Comparison of ENCODE assay signal across 18 cellular contexts in the genomic region with DNA sequence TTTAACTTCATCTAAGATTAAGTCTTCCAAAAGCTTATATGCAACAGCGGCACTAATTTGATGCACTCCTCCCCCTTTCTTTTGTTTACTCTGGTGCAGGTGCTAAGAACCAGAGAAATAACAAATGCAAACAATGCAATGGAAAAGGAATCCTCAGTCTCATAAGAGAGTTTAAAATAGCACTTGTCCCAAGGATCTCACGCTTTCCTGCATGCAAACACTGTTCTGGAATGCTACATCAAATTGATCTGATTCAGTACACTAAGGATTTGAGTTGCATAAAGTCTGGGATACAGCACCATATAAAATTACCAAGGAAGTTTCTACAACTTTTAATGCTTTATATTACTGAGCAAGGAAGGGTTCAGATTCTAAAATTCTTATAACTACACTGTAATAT. TPM values are rescaled to one million over a fixed set of nuclear protein-coding genes. Genes with fewer than 3 reads are reported as not detected.
"Had no signal": no experiment of that assay in that cellular context is flagged by ENCODE, and none has a peak within 500 bp of the region (broad histone marks: within the 10 kb centered on the region; RNA-seq: fewer than 3 reads in every experiment).

No MANE protein-coding gene starts in this region.

- H3K36me3 ChIP-seq: uterus had no signal

- FAIRE-seq: bronchial epithelial cell, small intestine had no signal

- H3K27ac ChIP-seq: thoracic aorta, uterus had no signal

- H3K4me1 ChIP-seq: uterus had no signal

- ATAC-seq: activated CD8-positive, alpha-beta memory T cell treated with anti-CD3 and anti-CD28 coated beads, Interleukin-2, amount 10 ng/mL, durations not matched to agents 7 days and 5 days; activated CD8-positive, alpha-beta T cell treated with anti-CD3 and anti-CD28 coated beads, Interleukin-2, amount 10 ng/mL, durations not matched to agents 7 days and 5 days; heart right ventricle; left ventricle myocardium superior; mucosa of descending colon; natural killer cell treated with Interleukin-12 subunit alpha and Interleukin-12 subunit beta and Interleukin-15 and Interleukin-18, amount 100 ng/mL, for 72 hours; sciatic nerve had no signal

- H3K27me3 ChIP-seq: heart right ventricle, uterus had no signal

- DNase-seq: activated B cell treated with CpG ODN at 0.5 μM for 24 hours; activated CD8-positive, alpha-beta memory T cell treated with anti-CD3 and anti-CD28 coated beads, Interleukin-2, amount 10 ng/mL, durations not matched to agents 7 days and 5 days; activated CD8-positive, alpha-beta T cell treated with anti-CD3 and anti-CD28 coated beads, Interleukin-2, amount 10 ng/mL, durations not matched to agents 7 days and 5 days; activated T-cell treated with anti-CD3 and anti-CD28 coated beads, Interleukin-2, amount 50 U/mL, for 48 hours; anterior cingulate cortex; effector memory CD4-positive, alpha-beta T cell; erythroblast; foreskin melanocyte; heart right ventricle; left ventricle myocardium superior; mucosa of descending colon; small intestine; stimulated activated CD4-positive, alpha-beta T cell treated with anti-CD3 and anti-CD28 coated beads, Interleukin-4, amount 100 ng/mL, for 24 hours; uterus had no signal

- H3K9me3 ChIP-seq: heart right ventricle, mucosa of descending colon, thoracic aorta, uterus had no signal

- H3K4me3 ChIP-seq: heart right ventricle, mucosa of descending colon, thoracic aorta, uterus had no signal

RNA-seq across cellular contexts. Expression of a gene that starts 50.9 kb away (rescaled TPM):
- total RNA-seq: activated B cell treated with CpG ODN at 0.5 μM for 24 hours; activated CD8-positive, alpha-beta T cell treated with anti-CD3 and anti-CD28 coated beads, Interleukin-2, amount 10 ng/mL, durations not matched to agents 7 days and 5 days had no signal
